ENCODE assay signal across 8 cellular contexts in the genomic region with DNA sequence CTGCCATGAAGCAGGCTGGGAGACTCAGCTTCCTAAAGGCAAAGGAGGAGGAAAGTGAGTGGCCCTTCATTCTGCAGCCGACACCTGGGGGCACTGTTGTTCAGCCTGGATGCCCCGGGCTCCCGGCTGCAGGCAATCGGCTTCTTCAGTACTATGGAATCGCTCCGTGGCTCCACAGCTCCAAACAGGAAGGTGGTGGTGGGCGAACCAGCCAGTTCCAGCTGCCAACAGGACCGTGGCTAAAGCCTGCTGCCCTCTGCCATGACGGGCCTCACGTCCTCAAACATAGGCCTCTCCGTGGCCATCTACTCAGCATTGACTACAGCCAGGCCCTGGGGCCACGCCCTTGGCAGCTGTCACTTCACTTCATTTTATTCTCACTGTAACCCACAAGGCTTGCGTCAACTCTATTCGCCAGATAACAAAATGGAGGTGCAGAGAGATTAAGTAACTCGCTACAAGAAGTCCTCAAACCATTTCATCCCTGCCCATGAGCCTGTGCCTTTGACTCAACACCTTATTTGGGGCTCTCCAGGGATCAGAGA. TPM values are rescaled to one million over a fixed set of nuclear protein-coding genes. Genes with fewer than 3 reads are reported as not detected.
DNase-seq lines count a peak whose midpoint lies in the region; ATAC-seq and TF ChIP-seq lines count a peak whose summit lies in the region.

No MANE protein-coding gene starts in this region.

- H3K27me3 ChIP-seq in duodenal mucosa (ENCODE audit: control insufficient read depth in 1 of 2, insufficient read depth in 2 of 2, low read length in 2 of 2) = peaks cover 12 to 17% of the 10 kb centered on the region in 2 donors

- H3K9ac ChIP-seq in ES-I3 (ENCODE audit: low read depth, low read length) (peak overlapping the region; percentile 29; the same call in 1 of the 2 replicates), duodenal mucosa (ENCODE audit: low read depth in 1 of 2, low read length in 2 of 2) (peak overlapping the region in 1 of 2 donors; percentile 22)

- H3K27me3 Mint-ChIP-seq in stimulated activated naive B cell treated with anti-CD40 and anti-IgM and Interleukin-4, amounts not matched to agents 10 μg/mL and 1 μg/mL and 100 μg/mL, for 72 hours = no peaks in the 10 kb centered on the region

- peak overlapping the region; percentile 96 for H3K27ac Mint-ChIP-seq in stimulated activated naive B cell treated with anti-CD40 and anti-IgM and Interleukin-4, amounts not matched to agents 10 μg/mL and 1 μg/mL and 100 μg/mL, for 72 hours

- H3K4me3 Mint-ChIP-seq in stimulated activated naive B cell treated with anti-CD40 and anti-IgM and Interleukin-4, amounts not matched to agents 10 μg/mL and 1 μg/mL and 100 μg/mL, for 72 hours = peak overlapping the region; percentile 68 to 85

- no peak overlapping the region for H3K27ac ChIP-seq in duodenal mucosa (ENCODE audit: low read depth, low read length)

- intact Hi-C loops in mucosa of descending colon (cut with DNase I, micrococcal nuclease) = no loop called here

- ATAC-seq in HG02885 (IDR thresholded peaks at IDR 0.05; ENCODE audit: poor library complexity, unreplicated experiment) = peak; percentile 43
- peak; percentile 83 for ATAC-seq in mucosa of descending colon
- ATAC-seq in stimulated activated naive B cell treated with anti-CD40 and anti-IgM and Interleukin-4, amounts not matched to agents 10 μg/mL and 1 μg/mL and 100 μg/mL, for 72 hours (replicated peaks) = peak; percentile 34
- ATAC-seq in GM21576 (IDR thresholded peaks at IDR 0.05; ENCODE audit: unreplicated experiment) = no peak

- peaks cover 12% of the 10 kb centered on the region; the same call in 1 of the 2 replicates for H3K4me1 ChIP-seq in ES-I3 (ENCODE audit: insufficient read depth, low read length)
- peaks cover 0 to 3% of the 10 kb centered on the region in 2 donors for H3K4me1 ChIP-seq in duodenal mucosa (ENCODE audit: control insufficient read depth in 1 of 2, insufficient read depth in 2 of 2, low read length in 2 of 2)
- H3K4me1 ChIP-seq in mucosa of descending colon (ENCODE audit: low read depth) = no peaks in the 10 kb centered on the region

- H3K4me3 ChIP-seq in duodenal mucosa (ENCODE audit: low read depth in 1 of 2, low read length in 2 of 2) = peak overlapping the region; percentile 68 to 69
- H3K4me3 ChIP-seq in mucosa of descending colon = no peak overlapping the region

- H3K36me3 ChIP-seq in ES-I3 (ENCODE audit: insufficient read depth, low read length) (no peaks in the 10 kb centered on the region), duodenal mucosa (ENCODE audit: control insufficient read depth in 1 of 2, insufficient read depth in 2 of 2, low read length in 2 of 2) (no peaks in the 10 kb centered on the region), mucosa of descending colon (ENCODE audit: low read depth) (no peaks in the 10 kb centered on the region)

- peaks cover 86 to 96% of the 10 kb centered on the region in 2 donors for H3K4me1 Mint-ChIP-seq in stimulated activated naive B cell treated with anti-CD40 and anti-IgM and Interleukin-4, amounts not matched to agents 10 μg/mL and 1 μg/mL and 100 μg/mL, for 72 hours

- H3K9me3 ChIP-seq in ES-I3 (ENCODE audit: control insufficient read depth, insufficient read depth, low read length) = no peaks in the 10 kb centered on the region
- H3K9me3 ChIP-seq in duodenal mucosa (ENCODE audit: control insufficient read depth in 1 of 2, low read length in 2 of 2) = peaks cover 6 to 8% of the 10 kb centered on the region in 2 donors
- peaks cover 6% of the 10 kb centered on the region for H3K9me3 ChIP-seq in mucosa of descending colon

- H3K36me3 Mint-ChIP-seq in stimulated activated naive B cell treated with anti-CD40 and anti-IgM and Interleukin-4, amounts not matched to agents 10 μg/mL and 1 μg/mL and 100 μg/mL, for 72 hours = peaks cover 57 to 90% of the 10 kb centered on the region in 2 donors

- DNase-seq in NCI-H510A (lab: John Stamatoyannopoulos, UW) (peak; percentile 34), mucosa of descending colon (peak; percentile 59 to 75 (median 72))
- DNase-seq in activated CD4-positive, alpha-beta T cell treated with anti-CD3 and anti-CD28 coated beads for 24 hours (ENCODE audit: low read depth in 2 of 2) = peak; percentile 29 to 41
- no peak for DNase-seq in stimulated activated naive B cell treated with anti-CD40 and anti-IgM and Interleukin-4, amounts not matched to agents 10 μg/mL and 1 μg/mL and 100 μg/mL, for 72 hours

- peaks cover 4 to 8% of the 10 kb centered on the region in 2 donors for H3K9me3 Mint-ChIP-seq in stimulated activated naive B cell treated with anti-CD40 and anti-IgM and Interleukin-4, amounts not matched to agents 10 μg/mL and 1 μg/mL and 100 μg/mL, for 72 hours

- TF ChIP-seq CTCF in mucosa of descending colon (IDR thresholded peaks at IDR 0.05) = peak; percentile 20

RNA-seq across cellular contexts. Expression of gene PAX5, which starts 38.1 kb away (rescaled TPM):
- total RNA-seq in mucosa of descending colon = under 1 TPM in 2 of 3 donors, not detected in 1; 0.29 to 0.32 TPM
